In genomic region chrX:23782863-23783568, GRCh38 we compare ENCODE assay signal across 8 cellular contexts. TPM values are rescaled to one million over a fixed set of nuclear protein-coding genes. Genes with fewer than 3 reads are reported as not detected.
DNase-seq lines count a peak whose midpoint lies in the region; ATAC-seq and TF ChIP-seq lines count a peak whose summit lies in the region.

Gene SAT1, plus strand, starts transcription at chrX:23783173. Its CDS starts 179 bp downstream, at chrX:23783352.

- H3K4me3 ChIP-seq in H7 (ENCODE audit: insufficient read depth, low read depth, low read length) (peak within 1 kb of the TSS; percentile 90), Loucy (ENCODE audit: low read length, poor library complexity, severe bottlenecking) (peak within 1 kb of the TSS; percentile 93)

- H3K79me2 ChIP-seq in Loucy (ENCODE audit: insufficient read depth, low read length), result peaks cover 16% of the 10 kb centered on the region

- in situ Hi-C loops in G401 (cut with HindIII; ENCODE audit: low sequenced_read_pairs), result no loop called here

- peak within 1 kb of the TSS; percentile 83 for H3K9ac ChIP-seq in Loucy (ENCODE audit: low read depth, low read length, poor library complexity, severe bottlenecking)

- peaks cover 22 to 31% of the 10 kb centered on the region in 2 donors for H3K4me1 Mint-ChIP-seq in natural killer cell treated with Interleukin-12 subunit alpha and Interleukin-12 subunit beta and Interleukin-15 and Interleukin-18, amount 100 ng/mL, for 72 hours (ENCODE audit: low read depth in 2 of 2)
- H3K4me1 Mint-ChIP-seq in stimulated activated naive CD8-positive, alpha-beta T cell treated with anti-CD3 and anti-CD28 coated beads, Interleukin-15, Interleukin-2, amounts not matched to agents 100 ng/mL and 50 ng/mL, for 24 hours (ENCODE audit: low read depth), result peaks cover 43% of the 10 kb centered on the region

- no peaks in the 10 kb centered on the region for H3K9me3 Mint-ChIP-seq in natural killer cell treated with Interleukin-12 subunit alpha and Interleukin-12 subunit beta and Interleukin-15 and Interleukin-18, amount 100 ng/mL, for 72 hours
- no peaks in the 10 kb centered on the region for H3K9me3 Mint-ChIP-seq in stimulated activated naive CD8-positive, alpha-beta T cell treated with anti-CD3 and anti-CD28 coated beads, Interleukin-15, Interleukin-2, amounts not matched to agents 100 ng/mL and 50 ng/mL, for 24 hours

- no peaks in the 10 kb centered on the region for H3K9me2 ChIP-seq in Loucy (replicated peaks; ENCODE audit: low read depth, low read length)

- ATAC-seq in natural killer cell treated with Interleukin-12 subunit alpha and Interleukin-12 subunit beta and Interleukin-15 and Interleukin-18, amount 100 ng/mL, for 72 hours, result peak; percentile 90

- peak within 1 kb of the TSS; percentile 94 for H2AFZ ChIP-seq in Loucy (ENCODE audit: low read length)

- no peaks in the 10 kb centered on the region for H3K27me3 Mint-ChIP-seq in natural killer cell treated with Interleukin-12 subunit alpha and Interleukin-12 subunit beta and Interleukin-15 and Interleukin-18, amount 100 ng/mL, for 72 hours
- no peaks in the 10 kb centered on the region for H3K27me3 Mint-ChIP-seq in stimulated activated naive CD8-positive, alpha-beta T cell treated with anti-CD3 and anti-CD28 coated beads, Interleukin-15, Interleukin-2, amounts not matched to agents 100 ng/mL and 50 ng/mL, for 24 hours

- H3K27ac Mint-ChIP-seq in natural killer cell treated with Interleukin-12 subunit alpha and Interleukin-12 subunit beta and Interleukin-15 and Interleukin-18, amount 100 ng/mL, for 72 hours, result peak within 1 kb of the TSS; percentile 96 to 97
- H3K27ac Mint-ChIP-seq in stimulated activated naive CD8-positive, alpha-beta T cell treated with anti-CD3 and anti-CD28 coated beads, Interleukin-15, Interleukin-2, amounts not matched to agents 100 ng/mL and 50 ng/mL, for 24 hours, result peak within 1 kb of the TSS; percentile 91

- peak; percentile 65 for TF ChIP-seq CTCF in Loucy (conservative IDR thresholded peaks at IDR 0.05; ENCODE audit: low read length)

- peak within 1 kb of the TSS; percentile 76 for H3K4me2 ChIP-seq in Loucy (ENCODE audit: low read depth, low read length, poor library complexity, severe bottlenecking)

- H3K36me3 ChIP-seq in H7 (replicated peaks; ENCODE audit: control insufficient read depth, insufficient read depth, low read length) (peaks cover 4% of the 10 kb centered on the region), Loucy (ENCODE audit: insufficient read depth, low read length) (no peaks in the 10 kb centered on the region)

- TF ChIP-seq POLR2A in Raji (IDR thresholded peaks at IDR 0.05; ENCODE audit: insufficient read depth, low read depth, low read length), result peak; percentile 100

- no peaks in the 10 kb centered on the region for H3K9me3 ChIP-seq in Loucy (ENCODE audit: insufficient read depth, low read depth, low read length)

- H3K4me3 Mint-ChIP-seq in natural killer cell treated with Interleukin-12 subunit alpha and Interleukin-12 subunit beta and Interleukin-15 and Interleukin-18, amount 100 ng/mL, for 72 hours, result peak within 1 kb of the TSS; percentile 96
- peak within 1 kb of the TSS; percentile 93 for H3K4me3 Mint-ChIP-seq in stimulated activated naive CD8-positive, alpha-beta T cell treated with anti-CD3 and anti-CD28 coated beads, Interleukin-15, Interleukin-2, amounts not matched to agents 100 ng/mL and 50 ng/mL, for 24 hours

- H3K36me3 Mint-ChIP-seq in natural killer cell treated with Interleukin-12 subunit alpha and Interleukin-12 subunit beta and Interleukin-15 and Interleukin-18, amount 100 ng/mL, for 72 hours, result peaks cover 24% of the 10 kb centered on the region
- peaks cover 24% of the 10 kb centered on the region for H3K36me3 Mint-ChIP-seq in stimulated activated naive CD8-positive, alpha-beta T cell treated with anti-CD3 and anti-CD28 coated beads, Interleukin-15, Interleukin-2, amounts not matched to agents 100 ng/mL and 50 ng/mL, for 24 hours (ENCODE audit: low read depth)

- no peaks in the 10 kb centered on the region for H3F3A ChIP-seq in Loucy (ENCODE audit: low read depth)

- H3K4me1 ChIP-seq in Loucy (ENCODE audit: insufficient read depth, low read length, poor library complexity, severe bottlenecking), result peaks cover 7% of the 10 kb centered on the region

- peak; percentile 95 for DNase-seq in G401 (ENCODE audit: low spot score)
- peak; percentile 97 for DNase-seq in H7
- peak; percentile 89 for DNase-seq in activated T-helper 9 cell treated with anti-CD3 and anti-CD28 coated beads, Interleukin-2, amount 50 U/mL, for 16 hours (ENCODE audit: low read depth)
- peak; percentile 91 for DNase-seq in fibroblast of peridontal ligament (ENCODE audit: extremely low read depth)
- peak; percentile 95 for DNase-seq in natural killer cell treated with Interleukin-12 subunit alpha and Interleukin-12 subunit beta and Interleukin-15 and Interleukin-18, amount 100 ng/mL, for 72 hours (ENCODE audit: low spot score)

- no peaks in the 10 kb centered on the region for H4K20me1 ChIP-seq in Loucy (ENCODE audit: insufficient read depth, low read length, poor library complexity, severe bottlenecking)

- H3K27me3 ChIP-seq in H7 (ENCODE audit: control insufficient read depth, insufficient read depth, low read length) (no peaks in the 10 kb centered on the region), Loucy (ENCODE audit: insufficient read depth, low read length, poor library complexity, severe bottlenecking) (no peaks in the 10 kb centered on the region)

RNA-seq across cellular contexts. Expression of gene SAT1, which starts in this region (rescaled TPM):
- total RNA-seq in G401 (2014; rRNA removed; shearing (Covaris generic)), result 466 and 512 TPM in 2 replicates
- 107 and 187 TPM in 2 replicates for total RNA-seq in H7 (2014; rRNA removed; shearing (Covaris generic))
- total RNA-seq in natural killer cell treated with Interleukin-12 subunit alpha and Interleukin-12 subunit beta and Interleukin-15 and Interleukin-18, amount 100 ng/mL, for 72 hours, result 100 to 1,000 TPM; 122 to 135 TPM

Comparison
In these comparisons a context has a peak if more than half of its experiments do, and no peak if none do; other contexts are left out.
1. Peak in every context shown above with its lines: DNase-seq, ATAC-seq and H3K4me3 ChIP-seq.